Comparison of ENCODE assay signal across 8 cellular contexts in the genomic region with DNA sequence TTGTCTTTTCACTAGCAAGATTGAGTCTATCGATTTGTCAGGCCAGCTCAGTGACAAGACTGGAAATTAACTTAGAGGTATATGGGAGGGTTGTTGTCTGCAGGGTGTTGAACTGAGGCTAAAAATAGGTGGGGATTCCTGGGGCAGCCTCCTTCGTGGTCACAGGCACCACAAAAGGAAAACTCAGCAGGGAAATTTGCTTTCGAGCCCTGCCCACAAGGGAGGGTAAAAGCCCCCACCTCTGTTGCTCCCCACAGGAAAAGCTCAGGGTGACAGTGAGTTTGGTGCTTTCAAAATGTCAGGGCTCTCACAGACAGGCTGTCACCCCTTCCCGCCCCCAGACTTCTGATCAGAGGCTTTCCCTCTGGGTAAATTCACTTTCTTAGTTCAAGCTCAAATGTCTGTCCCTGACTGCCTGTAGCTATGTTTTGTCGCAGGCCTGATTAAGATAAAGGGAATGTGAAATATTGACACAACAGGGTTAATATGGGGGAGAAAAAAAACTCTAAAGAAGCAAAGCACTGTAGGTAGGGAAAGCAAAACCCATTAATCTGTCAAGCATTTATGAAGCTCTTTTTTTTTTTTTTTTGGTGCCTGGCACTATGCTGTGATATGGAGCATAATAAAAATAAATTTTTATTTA. TPM values are rescaled to one million over a fixed set of nuclear protein-coding genes. Genes with fewer than 3 reads are reported as not detected.
DNase-seq lines count a peak whose midpoint lies in the region; ATAC-seq lines count a peak whose summit lies in the region.

No MANE protein-coding gene starts in this region.

- no peaks in the 10 kb centered on the region for H3K9me3 ChIP-seq in SJCRH30 (replicated peaks)

- H3K27me3 ChIP-seq in SJCRH30: no peaks in the 10 kb centered on the region

- ATAC-seq in GM19043 (IDR thresholded peaks at IDR 0.05; ENCODE audit: low read depth, unreplicated experiment) (peak; percentile 32), HG03095 (IDR thresholded peaks at IDR 0.05; ENCODE audit: unreplicated experiment) (peak; percentile 46)

- H3K4me1 ChIP-seq in SJCRH30: peaks cover 6% of the 10 kb centered on the region; the same call in 1 of the 2 replicates

- no peak overlapping the region for H3K27ac ChIP-seq in SJCRH30

- no peak overlapping the region for H3K4me3 ChIP-seq in SJCRH30

- DNase-seq in activated T-cell treated with anti-CD3 and anti-CD28 coated beads for 1 hour (ENCODE audit: low read depth) (peak; percentile 32), SJCRH30 (no peak), midbrain (lab: John Stamatoyannopoulos, UW) (no peak), globus pallidus (ENCODE audit: low spot score) (no peak), retina (no peak)
- peak; percentile 85 for DNase-seq in stimulated activated CD4-positive, alpha-beta T cell treated with anti-CD3 and anti-CD28 coated beads, Interleukin-15, amount 100 ng/mL, for 24 hours

- no peaks in the 10 kb centered on the region for H3K36me3 ChIP-seq in SJCRH30

RNA-seq across cellular contexts. Expression of gene NFKBIA, which starts 11.7 kb away (rescaled TPM):
- total RNA-seq in SJCRH30 (2014; rRNA removed; shearing (Covaris generic)): 24.5 and 25.7 TPM in 2 replicates

Comparison
In these comparisons a context has a peak if more than half of its experiments do, and no peak if none do; other contexts are left out.
1. DNase-seq: peak in activated T-cell treated with anti-CD3 and anti-CD28 coated beads for 1 hour (single experiment) and stimulated activated CD4-positive, alpha-beta T cell treated with anti-CD3 and anti-CD28 coated beads, Interleukin-15, amount 100 ng/mL, for 24 hours (single experiment); none in SJCRH30 (0 of 2), midbrain (single experiment), globus pallidus (single experiment) and retina (single experiment).